1 cellular context compared by ENCODE assay signal in the genomic region with DNA sequence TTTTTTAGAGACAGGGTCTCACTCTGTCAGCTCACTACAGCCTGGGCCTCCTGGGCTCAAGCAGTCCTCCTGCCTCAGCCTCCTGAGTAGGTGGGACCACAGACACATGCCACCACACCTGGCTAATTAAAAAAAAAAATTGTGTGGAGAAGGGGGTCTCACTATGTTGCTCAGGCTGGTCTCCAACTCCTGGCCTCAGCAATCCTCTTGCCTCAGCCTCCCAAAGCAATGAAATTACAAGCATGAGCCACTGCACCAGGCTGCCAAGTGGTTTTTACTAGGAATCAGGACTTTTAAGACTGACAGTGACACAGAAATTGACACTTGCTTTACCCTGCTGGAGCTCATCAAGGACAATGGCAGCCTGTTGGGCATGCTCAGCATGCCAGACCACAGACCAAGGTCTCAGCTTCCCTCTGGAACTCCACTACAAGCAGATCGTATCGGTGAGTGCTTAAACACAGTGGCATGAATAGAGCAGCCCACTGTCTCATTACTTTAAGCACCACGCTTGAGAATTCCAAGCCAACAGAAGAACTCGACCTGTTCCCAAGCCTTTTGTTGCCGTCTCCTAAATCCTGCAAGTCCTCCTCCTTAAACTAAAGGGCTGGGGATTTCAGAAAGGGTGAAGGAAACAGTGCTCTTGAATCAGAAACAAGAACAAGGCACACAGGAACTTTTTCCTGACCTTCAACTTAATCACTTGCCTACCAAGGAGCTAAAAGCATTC.
TF ChIP-seq lines count a peak whose summit lies in the region.

No MANE protein-coding gene starts in this region.

TF ChIP-seq in H1, 55 proteins besides CTCF, POLR2A, EP300 and RAD21 (continued from another document):
- TF ChIP-seq RXRA (IDR thresholded peaks at IDR 0.05; ENCODE audit: insufficient read depth, low read depth, low read length) (no peak), KDM4A (IDR thresholded peaks at IDR 0.05; ENCODE audit: low read depth, low read length, severe bottlenecking) (no peak), BCL11A (IDR thresholded peaks at IDR 0.05; ENCODE audit: low read depth in 2 of 2, low read length in 2 of 2) (no peak), SIRT6 (IDR thresholded peaks at IDR 0.05; ENCODE audit: low read length) (no peak), SP2 (IDR thresholded peaks at IDR 0.05; ENCODE audit: low read length) (no peak), CEBPB (IDR thresholded peaks at IDR 0.05; ENCODE audit: low read depth, low read length) (no peak), GABPA (IDR thresholded peaks at IDR 0.05; ENCODE audit: borderline replicate concordance, insufficient read depth, low read length) (no peak), KDM5A (IDR thresholded peaks at IDR 0.05; ENCODE audit: low read length) (no peak), TEAD4 (IDR thresholded peaks at IDR 0.05; ENCODE audit: low read depth, low read length) (0 out of 2 replicates have a peak, but pooled peaks have one; percentile 4), CBX8 (IDR thresholded peaks at IDR 0.05; ENCODE audit: borderline replicate concordance, low read depth, low read length) (no peak), GTF2F1 (IDR thresholded peaks at IDR 0.05; ENCODE audit: borderline replicate concordance, low read depth, low read length) (no peak), SIX5 (IDR thresholded peaks at IDR 0.05; ENCODE audit: low read depth, low read length) (no peak), EZH2 (IDR thresholded peaks at IDR 0.05; ENCODE audit: low read depth, low read length, severe bottlenecking) (no peak), SAP30 (IDR thresholded peaks at IDR 0.05; ENCODE audit: insufficient read depth, insufficient replicate concordance, low read length) (no peak), BRCA1 (IDR thresholded peaks at IDR 0.05; ENCODE audit: low read depth, low read length) (no peak), KDM1A (IDR thresholded peaks at IDR 0.05; ENCODE audit: borderline replicate concordance, low read length) (peak; percentile 76; the same call in 1 of the 2 replicates), EGR1 (IDR thresholded peaks at IDR 0.05; ENCODE audit: borderline replicate concordance, low read depth, low read length) (no peak), TAF1 (IDR thresholded peaks at IDR 0.05; ENCODE audit: low read depth, low read length) (no peak), TAF7 (optimal IDR thresholded peaks at IDR 0.05; ENCODE audit: borderline replicate concordance, low read depth, low read length) (no peak), MAFK (IDR thresholded peaks at IDR 0.05; ENCODE audit: low read depth, low read length) (no peak), BACH1 (IDR thresholded peaks at IDR 0.05; ENCODE audit: low read length) (0 out of 2 replicates have a peak, but pooled peaks have one; percentile 19), JUN (IDR thresholded peaks at IDR 0.05; ENCODE audit: low read depth, low read length) (no peak), POLR2AphosphoS5 (IDR thresholded peaks at IDR 0.05; ENCODE audit: low read depth, low read length) (no peak), ASH2L (IDR thresholded peaks at IDR 0.05; ENCODE audit: low read length) (peak; percentile 89), JUND (IDR thresholded peaks at IDR 0.05; ENCODE audit: low read length) (no peak), CTBP2 (IDR thresholded peaks at IDR 0.05; ENCODE audit: borderline replicate concordance, insufficient read depth, insufficient read length, low read length) (no peak), RNF2 (IDR thresholded peaks at IDR 0.05; ENCODE audit: borderline replicate concordance, low read depth, low read length, missing control alignments, poor library complexity, severe bottlenecking) (no peak), TBP (IDR thresholded peaks at IDR 0.05; ENCODE audit: low read depth, low read length) (0 out of 2 replicates have a peak, but pooled peaks have one; percentile 14), CHD1 (IDR thresholded peaks at IDR 0.05; ENCODE audit: low read depth, low read length) (no peak), CREB1 (IDR thresholded peaks at IDR 0.05) (no peak), CHD2 (IDR thresholded peaks at IDR 0.05; ENCODE audit: low read length) (no peak), NANOG (IDR thresholded peaks at IDR 0.05; ENCODE audit: insufficient read depth, low read depth, low read length, poor library complexity, severe bottlenecking) (peak; percentile 94), CBX5 (IDR thresholded peaks at IDR 0.05; ENCODE audit: low read depth, low read length) (no peak), NRF1 (IDR thresholded peaks at IDR 0.05; ENCODE audit: low read depth, low read length) (no peak), PHF8 (conservative IDR thresholded peaks at IDR 0.05; ENCODE audit: low read depth, low read length) (no peak), POU5F1 (IDR thresholded peaks at IDR 0.05; ENCODE audit: low read depth, low read length) (no peak), SIN3A (conservative IDR thresholded peaks at IDR 0.05 in 1 of 2, IDR thresholded peaks at IDR 0.05 in 1 of 2; ENCODE audit: low read depth in 1 of 2, low read length in 2 of 2) (peak; percentile 65 to 69; a peak in 2 of 4 replicates), FOSL1 (IDR thresholded peaks at IDR 0.05; ENCODE audit: insufficient read depth, low read depth, low read length) (no peak), HDAC2 (IDR thresholded peaks at IDR 0.05; ENCODE audit: borderline replicate concordance in 1 of 2, low read depth in 2 of 2, low read length in 2 of 2) (0 out of 4 replicates have a peak, but pooled peaks of 1 of the 2 experiments have one; percentile 25), SP4 (IDR thresholded peaks at IDR 0.05; ENCODE audit: low read length) (no peak), SP1 (IDR thresholded peaks at IDR 0.05; ENCODE audit: low read depth, low read length) (no peak), TCF12 (IDR thresholded peaks at IDR 0.05; ENCODE audit: low read depth, low read length) (no peak), RBBP5 (IDR thresholded peaks at IDR 0.05; ENCODE audit: borderline replicate concordance, low read depth, low read length) (0 out of 2 replicates have a peak, but pooled peaks have one; percentile 66), RFX5 (IDR thresholded peaks at IDR 0.05; ENCODE audit: borderline replicate concordance, low read depth, low read length) (peak; percentile 19; the same call in 1 of the 2 replicates)
- TF ChIP-seq, protein P1, sequence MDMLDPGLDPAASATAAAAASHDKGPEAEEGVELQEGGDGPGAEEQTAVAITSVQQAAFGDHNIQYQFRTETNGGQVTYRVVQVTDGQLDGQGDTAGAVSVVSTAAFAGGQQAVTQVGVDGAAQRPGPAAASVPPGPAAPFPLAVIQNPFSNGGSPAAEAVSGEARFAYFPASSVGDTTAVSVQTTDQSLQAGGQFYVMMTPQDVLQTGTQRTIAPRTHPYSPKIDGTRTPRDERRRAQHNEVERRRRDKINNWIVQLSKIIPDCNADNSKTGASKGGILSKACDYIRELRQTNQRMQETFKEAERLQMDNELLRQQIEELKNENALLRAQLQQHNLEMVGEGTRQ (IDR thresholded peaks at IDR 0.05; ENCODE audit: low read length), result no peak
- TF ChIP-seq, protein P2, sequence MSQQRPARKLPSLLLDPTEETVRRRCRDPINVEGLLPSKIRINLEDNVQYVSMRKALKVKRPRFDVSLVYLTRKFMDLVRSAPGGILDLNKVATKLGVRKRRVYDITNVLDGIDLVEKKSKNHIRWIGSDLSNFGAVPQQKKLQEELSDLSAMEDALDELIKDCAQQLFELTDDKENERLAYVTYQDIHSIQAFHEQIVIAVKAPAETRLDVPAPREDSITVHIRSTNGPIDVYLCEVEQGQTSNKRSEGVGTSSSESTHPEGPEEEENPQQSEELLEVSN (IDR thresholded peaks at IDR 0.05), result no peak
- TF ChIP-seq, protein P3, sequence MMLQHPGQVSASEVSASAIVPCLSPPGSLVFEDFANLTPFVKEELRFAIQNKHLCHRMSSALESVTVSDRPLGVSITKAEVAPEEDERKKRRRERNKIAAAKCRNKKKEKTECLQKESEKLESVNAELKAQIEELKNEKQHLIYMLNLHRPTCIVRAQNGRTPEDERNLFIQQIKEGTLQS (IDR thresholded peaks at IDR 0.05; ENCODE audit: insufficient read depth, low read depth, low read length), result no peak
- TF ChIP-seq, protein P4, sequence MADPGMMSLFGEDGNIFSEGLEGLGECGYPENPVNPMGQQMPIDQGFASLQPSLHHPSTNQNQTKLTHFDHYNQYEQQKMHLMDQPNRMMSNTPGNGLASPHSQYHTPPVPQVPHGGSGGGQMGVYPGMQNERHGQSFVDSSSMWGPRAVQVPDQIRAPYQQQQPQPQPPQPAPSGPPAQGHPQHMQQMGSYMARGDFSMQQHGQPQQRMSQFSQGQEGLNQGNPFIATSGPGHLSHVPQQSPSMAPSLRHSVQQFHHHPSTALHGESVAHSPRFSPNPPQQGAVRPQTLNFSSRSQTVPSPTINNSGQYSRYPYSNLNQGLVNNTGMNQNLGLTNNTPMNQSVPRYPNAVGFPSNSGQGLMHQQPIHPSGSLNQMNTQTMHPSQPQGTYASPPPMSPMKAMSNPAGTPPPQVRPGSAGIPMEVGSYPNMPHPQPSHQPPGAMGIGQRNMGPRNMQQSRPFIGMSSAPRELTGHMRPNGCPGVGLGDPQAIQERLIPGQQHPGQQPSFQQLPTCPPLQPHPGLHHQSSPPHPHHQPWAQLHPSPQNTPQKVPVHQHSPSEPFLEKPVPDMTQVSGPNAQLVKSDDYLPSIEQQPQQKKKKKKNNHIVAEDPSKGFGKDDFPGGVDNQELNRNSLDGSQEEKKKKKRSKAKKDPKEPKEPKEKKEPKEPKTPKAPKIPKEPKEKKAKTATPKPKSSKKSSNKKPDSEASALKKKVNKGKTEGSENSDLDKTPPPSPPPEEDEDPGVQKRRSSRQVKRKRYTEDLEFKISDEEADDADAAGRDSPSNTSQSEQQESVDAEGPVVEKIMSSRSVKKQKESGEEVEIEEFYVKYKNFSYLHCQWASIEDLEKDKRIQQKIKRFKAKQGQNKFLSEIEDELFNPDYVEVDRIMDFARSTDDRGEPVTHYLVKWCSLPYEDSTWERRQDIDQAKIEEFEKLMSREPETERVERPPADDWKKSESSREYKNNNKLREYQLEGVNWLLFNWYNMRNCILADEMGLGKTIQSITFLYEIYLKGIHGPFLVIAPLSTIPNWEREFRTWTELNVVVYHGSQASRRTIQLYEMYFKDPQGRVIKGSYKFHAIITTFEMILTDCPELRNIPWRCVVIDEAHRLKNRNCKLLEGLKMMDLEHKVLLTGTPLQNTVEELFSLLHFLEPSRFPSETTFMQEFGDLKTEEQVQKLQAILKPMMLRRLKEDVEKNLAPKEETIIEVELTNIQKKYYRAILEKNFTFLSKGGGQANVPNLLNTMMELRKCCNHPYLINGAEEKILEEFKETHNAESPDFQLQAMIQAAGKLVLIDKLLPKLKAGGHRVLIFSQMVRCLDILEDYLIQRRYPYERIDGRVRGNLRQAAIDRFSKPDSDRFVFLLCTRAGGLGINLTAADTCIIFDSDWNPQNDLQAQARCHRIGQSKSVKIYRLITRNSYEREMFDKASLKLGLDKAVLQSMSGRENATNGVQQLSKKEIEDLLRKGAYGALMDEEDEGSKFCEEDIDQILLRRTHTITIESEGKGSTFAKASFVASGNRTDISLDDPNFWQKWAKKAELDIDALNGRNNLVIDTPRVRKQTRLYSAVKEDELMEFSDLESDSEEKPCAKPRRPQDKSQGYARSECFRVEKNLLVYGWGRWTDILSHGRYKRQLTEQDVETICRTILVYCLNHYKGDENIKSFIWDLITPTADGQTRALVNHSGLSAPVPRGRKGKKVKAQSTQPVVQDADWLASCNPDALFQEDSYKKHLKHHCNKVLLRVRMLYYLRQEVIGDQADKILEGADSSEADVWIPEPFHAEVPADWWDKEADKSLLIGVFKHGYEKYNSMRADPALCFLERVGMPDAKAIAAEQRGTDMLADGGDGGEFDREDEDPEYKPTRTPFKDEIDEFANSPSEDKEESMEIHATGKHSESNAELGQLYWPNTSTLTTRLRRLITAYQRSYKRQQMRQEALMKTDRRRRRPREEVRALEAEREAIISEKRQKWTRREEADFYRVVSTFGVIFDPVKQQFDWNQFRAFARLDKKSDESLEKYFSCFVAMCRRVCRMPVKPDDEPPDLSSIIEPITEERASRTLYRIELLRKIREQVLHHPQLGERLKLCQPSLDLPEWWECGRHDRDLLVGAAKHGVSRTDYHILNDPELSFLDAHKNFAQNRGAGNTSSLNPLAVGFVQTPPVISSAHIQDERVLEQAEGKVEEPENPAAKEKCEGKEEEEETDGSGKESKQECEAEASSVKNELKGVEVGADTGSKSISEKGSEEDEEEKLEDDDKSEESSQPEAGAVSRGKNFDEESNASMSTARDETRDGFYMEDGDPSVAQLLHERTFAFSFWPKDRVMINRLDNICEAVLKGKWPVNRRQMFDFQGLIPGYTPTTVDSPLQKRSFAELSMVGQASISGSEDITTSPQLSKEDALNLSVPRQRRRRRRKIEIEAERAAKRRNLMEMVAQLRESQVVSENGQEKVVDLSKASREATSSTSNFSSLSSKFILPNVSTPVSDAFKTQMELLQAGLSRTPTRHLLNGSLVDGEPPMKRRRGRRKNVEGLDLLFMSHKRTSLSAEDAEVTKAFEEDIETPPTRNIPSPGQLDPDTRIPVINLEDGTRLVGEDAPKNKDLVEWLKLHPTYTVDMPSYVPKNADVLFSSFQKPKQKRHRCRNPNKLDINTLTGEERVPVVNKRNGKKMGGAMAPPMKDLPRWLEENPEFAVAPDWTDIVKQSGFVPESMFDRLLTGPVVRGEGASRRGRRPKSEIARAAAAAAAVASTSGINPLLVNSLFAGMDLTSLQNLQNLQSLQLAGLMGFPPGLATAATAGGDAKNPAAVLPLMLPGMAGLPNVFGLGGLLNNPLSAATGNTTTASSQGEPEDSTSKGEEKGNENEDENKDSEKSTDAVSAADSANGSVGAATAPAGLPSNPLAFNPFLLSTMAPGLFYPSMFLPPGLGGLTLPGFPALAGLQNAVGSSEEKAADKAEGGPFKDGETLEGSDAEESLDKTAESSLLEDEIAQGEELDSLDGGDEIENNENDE (IDR thresholded peaks at IDR 0.05; ENCODE audit: insufficient replicate concordance, low read length), result no peak
- TF ChIP-seq, protein P5, sequence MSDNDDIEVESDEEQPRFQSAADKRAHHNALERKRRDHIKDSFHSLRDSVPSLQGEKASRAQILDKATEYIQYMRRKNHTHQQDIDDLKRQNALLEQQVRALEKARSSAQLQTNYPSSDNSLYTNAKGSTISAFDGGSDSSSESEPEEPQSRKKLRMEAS (IDR thresholded peaks at IDR 0.05), result peak; percentile 49; the same call in 1 of the 2 replicates
- TF ChIP-seq, protein P6, sequence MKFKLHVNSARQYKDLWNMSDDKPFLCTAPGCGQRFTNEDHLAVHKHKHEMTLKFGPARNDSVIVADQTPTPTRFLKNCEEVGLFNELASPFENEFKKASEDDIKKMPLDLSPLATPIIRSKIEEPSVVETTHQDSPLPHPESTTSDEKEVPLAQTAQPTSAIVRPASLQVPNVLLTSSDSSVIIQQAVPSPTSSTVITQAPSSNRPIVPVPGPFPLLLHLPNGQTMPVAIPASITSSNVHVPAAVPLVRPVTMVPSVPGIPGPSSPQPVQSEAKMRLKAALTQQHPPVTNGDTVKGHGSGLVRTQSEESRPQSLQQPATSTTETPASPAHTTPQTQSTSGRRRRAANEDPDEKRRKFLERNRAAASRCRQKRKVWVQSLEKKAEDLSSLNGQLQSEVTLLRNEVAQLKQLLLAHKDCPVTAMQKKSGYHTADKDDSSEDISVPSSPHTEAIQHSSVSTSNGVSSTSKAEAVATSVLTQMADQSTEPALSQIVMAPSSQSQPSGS (IDR thresholded peaks at IDR 0.05; ENCODE audit: low read length), result no peak
